8 cellular contexts compared by ENCODE assay signal in the genomic region with DNA sequence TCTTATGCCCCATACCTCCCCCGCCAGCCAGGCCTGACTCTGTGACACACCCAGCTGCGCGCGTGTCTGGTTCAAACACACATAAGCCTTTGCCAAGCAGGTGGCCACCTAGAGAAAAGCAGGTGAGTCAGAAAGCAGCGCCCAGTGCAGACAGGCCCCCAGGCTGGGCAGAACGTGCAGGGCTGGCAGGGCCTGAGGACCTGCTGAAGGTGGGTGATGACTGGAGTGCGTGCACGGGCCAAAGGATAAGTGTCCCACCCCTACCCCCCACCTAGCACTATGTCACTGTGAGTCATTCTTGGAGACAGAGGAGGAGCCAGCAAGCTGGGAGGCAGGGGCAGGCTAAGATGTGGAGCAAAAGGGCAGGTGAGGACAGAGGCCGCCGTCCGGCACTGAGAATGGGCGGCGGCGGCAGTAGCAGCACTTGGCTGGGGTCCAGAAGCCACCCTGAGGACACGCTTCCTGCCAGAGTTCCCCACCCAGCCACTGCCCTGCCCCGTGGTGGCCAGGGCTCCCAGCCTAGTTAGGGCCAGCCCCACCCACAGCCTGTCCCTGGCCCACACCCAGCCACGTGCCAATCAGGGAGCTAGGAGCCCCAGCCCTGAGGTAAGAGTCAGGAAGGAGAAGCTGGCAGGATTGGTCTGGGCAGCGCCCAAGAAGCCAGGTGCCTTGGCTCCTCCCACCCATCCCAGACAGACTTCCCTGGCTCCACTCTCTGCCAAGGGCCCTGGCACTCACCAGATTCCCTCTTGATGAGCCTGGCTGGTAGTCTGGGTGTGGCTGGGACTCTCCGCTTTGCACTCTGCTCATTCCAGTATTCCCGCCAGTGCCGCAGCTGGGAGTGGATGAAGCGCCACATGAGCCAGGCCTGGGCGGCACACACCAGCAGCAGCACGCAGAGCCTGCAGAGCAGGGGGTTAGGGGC.
A peak's percentile ranks its signal among the peaks of the same experiment; 100 is the strongest.
DNase-seq lines count a peak whose midpoint lies in the region; ATAC-seq and TF ChIP-seq lines count a peak whose summit lies in the region.

No MANE protein-coding gene starts in this region.

- DNase-seq in GM13976 (ENCODE audit: low spot score) = peak; percentile 16
- DNase-seq in NCI-H526 treated with DMSO at 0.1 percent for 48 hours (lab: John Stamatoyannopoulos, UW) = peak; percentile 48
- DNase-seq in colonic mucosa = peak; percentile 99
- peak; percentile 95 for DNase-seq in mucosa of gallbladder (ENCODE audit: low spot score)
- no peak for DNase-seq in COLO829 (ENCODE audit: low spot score)
- DNase-seq in iPS-NIHi7 (ENCODE audit: extremely low spot score) = no peak

- no peaks in the 10 kb centered on the region for H3K27me3 ChIP-seq in colonic mucosa

- H3K4me1 ChIP-seq in colonic mucosa = peaks cover 4% of the 10 kb centered on the region

- in situ Hi-C loops in GM13976 (cut with MboI; ENCODE audit: low sequenced_read_pairs, unreplicated experiment) = no loop called here

- peaks cover 5% of the 10 kb centered on the region for H3K36me3 ChIP-seq in colonic mucosa

- ATAC-seq in HG03159 (IDR thresholded peaks at IDR 0.05; ENCODE audit: unreplicated experiment) (no peak), HG03039 (IDR thresholded peaks at IDR 0.05; ENCODE audit: unreplicated experiment) (no peak)

- H3K9me3 ChIP-seq in colonic mucosa = no peaks in the 10 kb centered on the region

- no peak overlapping the region for H3K4me3 ChIP-seq in colonic mucosa

- peak overlapping the region; percentile 54 for H3K27ac ChIP-seq in colonic mucosa

- TF ChIP-seq CTCF in GM13976 (IDR thresholded peaks at IDR 0.05; ENCODE audit: borderline replicate concordance, control extremely low read depth, extremely low read depth, insufficient read depth, missing control alignments) (no peak), colonic mucosa (IDR thresholded peaks at IDR 0.05) (no peak)

- H3K9ac ChIP-seq in colonic mucosa (ENCODE audit: low read depth in 2 of 2, low read length in 2 of 2) = peak overlapping the region; percentile 42 to 73

- intact Hi-C loops in colonic mucosa (cut with DNase I) = loop anchor here (10.0 kb wide), 1 partner anchor 161 kb away; no protein-coding TSS in a partner anchor

Comparison
In these comparisons a context has a peak if more than half of its experiments do, and no peak if none do; other contexts are left out.
1. DNase-seq: peak in GM13976 (single experiment), NCI-H526 treated with DMSO at 0.1 percent for 48 hours (single experiment), colonic mucosa (single experiment) and mucosa of gallbladder (single experiment); none in COLO829 (single experiment) and iPS-NIHi7 (single experiment).